ENCODE assay signal across 21 cellular contexts in genomic region chr5:74634611-74635286, GRCh38.
"Had no signal": no experiment of that assay in that cellular context is flagged by ENCODE, and none has a peak within 500 bp of the region (broad histone marks: within the 10 kb centered on the region; RNA-seq: fewer than 3 reads in every experiment).

No MANE protein-coding gene starts in this region.

- H3K27me3 Mint-ChIP-seq: central memory CD8-positive, alpha-beta T cell had no signal

- ATAC-seq: activated CD4-positive, alpha-beta T cell treated with anti-CD3 and anti-CD28 coated beads for 36 hours; activated CD8-positive, alpha-beta memory T cell treated with anti-CD3 and anti-CD28 coated beads, Interleukin-2, amount 10 ng/mL, durations not matched to agents 7 days and 5 days; foreskin keratinocyte; heart left ventricle; pancreas; stimulated activated naive CD8-positive, alpha-beta T cell treated with anti-CD3 and anti-CD28 coated beads, Interleukin-15, Interleukin-2, amounts not matched to agents 100 U/mL and 50 U/mL, for 24 hours; upper lobe of right lung had no signal

- H3K4me3 ChIP-seq: adrenal gland, suprapubic skin, upper lobe of right lung had no signal

- H3K27ac ChIP-seq: adrenal gland, foreskin keratinocyte, heart left ventricle, suprapubic skin, upper lobe of right lung, WERI-Rb-1 had no signal

- H3K4me3 Mint-ChIP-seq: activated CD4-positive, alpha-beta memory T cell treated with anti-CD3 and anti-CD28 coated beads for 36 hours; activated CD4-positive, alpha-beta T cell treated with anti-CD3 and anti-CD28 coated beads for 36 hours; activated CD8-positive, alpha-beta memory T cell treated with anti-CD3 and anti-CD28 coated beads, Interleukin-2, amount 10 ng/mL, durations not matched to agents 7 days and 5 days; activated naive CD4-positive, alpha-beta T cell treated with anti-CD3 and anti-CD28 coated beads, Interleukin-2, amount 50 U/mL, for 24 hours; central memory CD8-positive, alpha-beta T cell; T-helper 1 cell treated with Interleukin-12 subunit alpha and Interleukin-12 subunit beta and Interleukin-4 antibody, amounts not matched to agents 30 μg/mL and 1 μg/mL, for 36 hours had no signal

- H3K9me3 Mint-ChIP-seq: activated CD4-positive, alpha-beta memory T cell treated with anti-CD3 and anti-CD28 coated beads for 36 hours; activated naive CD4-positive, alpha-beta T cell treated with anti-CD3 and anti-CD28 coated beads, Interleukin-2, amount 50 U/mL, for 24 hours; central memory CD8-positive, alpha-beta T cell; T-helper 1 cell treated with Interleukin-12 subunit alpha and Interleukin-12 subunit beta and Interleukin-4 antibody, amounts not matched to agents 30 μg/mL and 1 μg/mL, for 36 hours had no signal

- H3K9me3 ChIP-seq: adrenal gland, heart left ventricle, pancreas, suprapubic skin, upper lobe of right lung had no signal

- H3K27ac Mint-ChIP-seq: activated CD4-positive, alpha-beta memory T cell treated with anti-CD3 and anti-CD28 coated beads for 36 hours; activated CD4-positive, alpha-beta T cell treated with anti-CD3 and anti-CD28 coated beads for 36 hours; activated CD8-positive, alpha-beta memory T cell treated with anti-CD3 and anti-CD28 coated beads, Interleukin-2, amount 10 ng/mL, durations not matched to agents 7 days and 5 days; activated naive CD4-positive, alpha-beta T cell treated with anti-CD3 and anti-CD28 coated beads, Interleukin-2, amount 50 U/mL, for 24 hours; T-helper 1 cell treated with Interleukin-12 subunit alpha and Interleukin-12 subunit beta and Interleukin-4 antibody, amounts not matched to agents 30 μg/mL and 1 μg/mL, for 36 hours had no signal

- H3K36me3 Mint-ChIP-seq: activated CD4-positive, alpha-beta memory T cell treated with anti-CD3 and anti-CD28 coated beads for 36 hours; activated CD8-positive, alpha-beta memory T cell treated with anti-CD3 and anti-CD28 coated beads, Interleukin-2, amount 10 ng/mL, durations not matched to agents 7 days and 5 days; activated naive CD4-positive, alpha-beta T cell treated with anti-CD3 and anti-CD28 coated beads, Interleukin-2, amount 50 U/mL, for 24 hours had no signal

- H3K36me3 ChIP-seq: adrenal gland had no signal

- DNase-seq: activated CD4-positive, alpha-beta memory T cell treated with anti-CD3 and anti-CD28 coated beads for 36 hours; activated CD4-positive, alpha-beta T cell treated with anti-CD3 and anti-CD28 coated beads for 36 hours; activated CD8-positive, alpha-beta memory T cell treated with anti-CD3 and anti-CD28 coated beads, Interleukin-2, amount 10 ng/mL, durations not matched to agents 7 days and 5 days; activated effector memory CD4-positive, alpha-beta T cell treated with Interleukin-2 at 50 U/mL for 16 hours; activated T-cell treated with anti-CD3 and anti-CD28 coated beads, Interleukin-2, amount 50 U/mL, for 1 hour; adrenal gland; effector memory CD4-positive, alpha-beta T cell; heart left ventricle; pancreas; retina; stimulated activated CD4-positive, alpha-beta T cell treated with anti-CD3 and anti-CD28 coated beads, Interleukin-15, amount 100 ng/mL, for 24 hours; stimulated activated CD4-positive, alpha-beta T cell treated with anti-CD3 and anti-CD28 coated beads, Interleukin-4, amount 100 ng/mL, for 4 hours; stimulated activated CD8-positive, alpha-beta memory T cell treated with anti-CD3 and anti-CD28 coated beads, Interleukin-4, amount 100 ng/mL, for 48 hours; stimulated activated naive CD8-positive, alpha-beta T cell treated with anti-CD3 and anti-CD28 coated beads, Interleukin-15, Interleukin-2, amounts not matched to agents 100 U/mL and 50 U/mL, for 24 hours; upper lobe of right lung; WERI-Rb-1 had no signal

- H3K27me3 ChIP-seq: adrenal gland, foreskin keratinocyte, heart left ventricle, pancreas, suprapubic skin, upper lobe of right lung had no signal
